Comparison of ENCODE assay signal across 8 cellular contexts in the genomic region with DNA sequence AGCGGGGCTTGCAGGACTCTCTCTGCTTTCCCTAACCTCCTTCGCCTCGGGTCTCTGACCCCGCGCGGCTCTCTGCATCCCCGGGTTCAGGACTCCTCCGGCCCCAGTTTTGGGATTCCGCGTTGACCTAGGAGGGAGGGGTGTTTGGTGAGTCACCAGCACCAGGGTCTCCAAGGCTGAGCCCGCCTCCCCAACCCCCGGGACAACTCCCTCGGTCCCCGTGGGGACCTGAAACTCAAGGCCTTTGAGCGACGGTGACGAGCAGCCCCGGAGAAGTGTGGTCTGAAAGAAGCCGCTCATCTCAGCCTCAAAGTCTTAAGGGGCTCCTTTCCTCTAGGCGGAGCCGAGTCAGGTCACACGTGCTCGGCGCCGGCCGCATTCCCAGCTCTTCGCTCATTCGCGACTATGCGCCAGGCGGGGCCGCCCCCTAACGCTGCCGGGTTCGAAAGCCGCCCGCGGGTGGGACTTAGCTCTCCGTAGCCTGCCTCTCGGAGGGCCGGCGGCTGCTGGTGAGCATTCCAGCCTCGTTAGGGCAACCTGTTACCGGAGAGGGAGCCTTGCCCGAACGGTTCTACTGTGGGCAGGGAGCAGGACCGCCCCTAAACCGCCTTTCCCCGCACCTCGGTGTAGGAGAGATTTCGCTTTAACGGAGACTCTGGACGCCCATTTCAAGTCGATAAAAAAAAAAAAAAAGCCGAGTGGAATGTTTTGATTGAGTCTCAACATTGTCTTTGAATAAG. TPM values are rescaled to one million over a fixed set of nuclear protein-coding genes. Genes with fewer than 3 reads are reported as not detected.
DNase-seq lines count a peak whose midpoint lies in the region; ATAC-seq, FAIRE-seq and TF ChIP-seq lines count a peak whose summit lies in the region.

No MANE protein-coding gene starts in this region.

- no peak for TF ChIP-seq POLR2A in endothelial cell of umbilical vein (IDR thresholded peaks at IDR 0.05; ENCODE audit: low read depth, low read length)

- H3K36me3 ChIP-seq in NT2/D1 (ENCODE audit: insufficient read depth, insufficient read length, low read length), result no peaks in the 10 kb centered on the region
- no peaks in the 10 kb centered on the region for H3K36me3 ChIP-seq in endothelial cell of umbilical vein (ENCODE audit: control insufficient read depth in 2 of 2, extremely low read depth in 1 of 2, insufficient read depth in 2 of 2, low read length in 2 of 2)

- peak; percentile 42 for DNase-seq in D341Med (ENCODE audit: low spot score)
- DNase-seq in NT2/D1 (ENCODE audit: low read depth, low spot score), result no peak
- peak; percentile 38 for DNase-seq in endothelial cell of umbilical vein (ENCODE audit: low read depth, low spot score)
- DNase-seq in nephron progenitor cell, result peak; percentile 76
- no peak for DNase-seq in anterior cingulate cortex (lab: John Stamatoyannopoulos, UW)
- no peak for DNase-seq in nucleus accumbens (lab: John Stamatoyannopoulos, UW)

- peak overlapping the region; percentile 10 for H2AFZ ChIP-seq in endothelial cell of umbilical vein (ENCODE audit: low read depth, low read length)

- no peaks in the 10 kb centered on the region for H3K36me3 Mint-ChIP-seq in nephron progenitor cell (ENCODE audit: low read depth)

- no peaks in the 10 kb centered on the region for H4K20me1 ChIP-seq in endothelial cell of umbilical vein (replicated peaks; ENCODE audit: control insufficient read depth, extremely low read depth, insufficient read depth, low read length)

- ATAC-seq in GM21447 (IDR thresholded peaks at IDR 0.05; ENCODE audit: unreplicated experiment) (peak; percentile 44), GM19467 (IDR thresholded peaks at IDR 0.05; ENCODE audit: unreplicated experiment) (no peak)

- peak; percentile 64 for FAIRE-seq in endothelial cell of umbilical vein (lab: Jason Lieb, UNC)

- TF ChIP-seq CTCF in endothelial cell of umbilical vein (IDR thresholded peaks at IDR 0.05; ENCODE audit: extremely low read depth in 1 of 2, insufficient read depth in 1 of 2, low read depth in 1 of 2, low read length in 2 of 2) (no peak), nephron progenitor cell (IDR thresholded peaks at IDR 0.05) (no peak)

- dilution Hi-C loops in endothelial cell of umbilical vein (cut with MboI; ENCODE audit: extremely low pct_ligation_motif_present, low sequenced_read_pairs), result no loop called here

- peaks cover 11% of the 10 kb centered on the region for H3K4me1 ChIP-seq in NT2/D1 (ENCODE audit: insufficient read depth, insufficient read length)
- no peaks in the 10 kb centered on the region for H3K4me1 ChIP-seq in endothelial cell of umbilical vein (ENCODE audit: control insufficient read depth, extremely low read depth, insufficient read depth, low read length)

- CTCF ChIA-PET in endothelial cell of umbilical vein (lab: Charles Lee), result interaction anchor here (1.0 to 1.5 kb wide), 4 partner anchors 9 to 178 kb away, joined by 3 to 7 read pairs (median 4); no protein-coding TSS in a partner anchor

- peak overlapping the region; percentile 24 for H3K4me3 ChIP-seq in NT2/D1 (ENCODE audit: insufficient read length, low read depth)
- no peak overlapping the region for H3K4me3 ChIP-seq in endothelial cell of umbilical vein (replicated peaks in 1 of 3; ENCODE audit: insufficient read depth in 1 of 3, low read depth in 1 of 3, low read length in 3 of 3)

- H3K27me3 ChIP-seq in NT2/D1 (ENCODE audit: insufficient read depth, insufficient read length), result peaks cover 100% of the 10 kb centered on the region
- peaks cover 79 to 100% of the 10 kb centered on the region in 2 experiments for H3K27me3 ChIP-seq in endothelial cell of umbilical vein (ENCODE audit: control insufficient read depth in 2 of 2, insufficient read depth in 2 of 2, low read length in 2 of 2)

- no peaks in the 10 kb centered on the region for H3K9me3 Mint-ChIP-seq in nephron progenitor cell

- intact Hi-C loops in endothelial cell of umbilical vein (cut with micrococcal nuclease), result loop anchor here (1.0 to 10.0 kb wide), 4 partner anchors 14 to 861 kb away; a partner anchor contains a TSS

- H3K9me3 ChIP-seq in NT2/D1 (ENCODE audit: insufficient read depth, low read length) (no peaks in the 10 kb centered on the region), endothelial cell of umbilical vein (replicated peaks; ENCODE audit: control insufficient read depth, insufficient read depth, low read length) (no peaks in the 10 kb centered on the region)

- POLR2A ChIA-PET in endothelial cell of umbilical vein (lab: Charles Lee), result interaction anchor here (0.6 kb wide), 1 partner anchor 32 kb away, joined by 11 read pairs; no protein-coding TSS in a partner anchor

- H3K27me3 Mint-ChIP-seq in nephron progenitor cell (ENCODE audit: low read depth, poor library complexity), result peaks cover 100% of the 10 kb centered on the region

- H3K4me3 Mint-ChIP-seq in nephron progenitor cell, result peak overlapping the region; percentile 74

- peak overlapping the region; percentile 6 for H3K4me2 ChIP-seq in endothelial cell of umbilical vein (ENCODE audit: insufficient read depth, low read length)

- H3K79me2 ChIP-seq in endothelial cell of umbilical vein (ENCODE audit: control insufficient read depth, insufficient read depth, low read length), result no peaks in the 10 kb centered on the region

- H3K9ac ChIP-seq in NT2/D1 (ENCODE audit: insufficient read length, low read depth) (no peak overlapping the region), endothelial cell of umbilical vein (replicated peaks; ENCODE audit: extremely low read depth, insufficient read depth, low read length) (no peak overlapping the region)

- H3K9me1 ChIP-seq in endothelial cell of umbilical vein (replicated peaks; ENCODE audit: control insufficient read depth, extremely low read depth, insufficient read depth, low read length), result no peaks in the 10 kb centered on the region

- H3K27ac ChIP-seq in endothelial cell of umbilical vein (ENCODE audit: insufficient read depth, low read depth, low read length), result no peak overlapping the region

- no TSS peak for BruUV-seq in endothelial cell of umbilical vein (replicated peaks; lab: Mats Ljungman, UMichigan)

- no peak overlapping the region for H3K27ac Mint-ChIP-seq in nephron progenitor cell

- H3K4me1 Mint-ChIP-seq in nephron progenitor cell, result peaks cover 38% of the 10 kb centered on the region

TF ChIP-seq in endothelial cell of umbilical vein, 7 proteins besides CTCF, POLR2A, EP300 and RAD21:
- TF ChIP-seq FOS (IDR thresholded peaks at IDR 0.05; ENCODE audit: borderline replicate concordance, insufficient read depth, low read length) (no peak), EZH2 (IDR thresholded peaks at IDR 0.05; ENCODE audit: borderline replicate concordance, low read depth, low read length, severe bottlenecking) (peak; percentile 68)

RNA-seq across cellular contexts. Expression of a gene that starts 3.0 kb away (rescaled TPM):
- total RNA-seq in endothelial cell of umbilical vein, result not detected in 2 replicates
- not detected in 2 replicates for polyA plus RNA-seq in endothelial cell of umbilical vein
- polyA plus RNA-seq in endothelial cell of umbilical vein (2011; cell fraction: cytosol; rRNA removed), result not detected in 2 replicates
- polyA plus RNA-seq in endothelial cell of umbilical vein (2011; cell fraction: nucleus; rRNA removed), result not detected in 2 replicates
- polyA plus RNA-seq in endothelial cell of umbilical vein (2012), result not detected in 2 replicates
- not detected in 2 replicates for polyA minus RNA-seq in endothelial cell of umbilical vein
- not detected for polyA minus RNA-seq in endothelial cell of umbilical vein (2011; cell fraction: cytosol; rRNA and poly(A)+ RNA removed)
- polyA minus RNA-seq in endothelial cell of umbilical vein (2011; cell fraction: nucleus; rRNA and poly(A)+ RNA removed), result not detected in 2 replicates

RNA-seq across cellular contexts. Expression of a gene that starts 35.1 kb away (rescaled TPM):
- total RNA-seq in endothelial cell of umbilical vein, result 53.1 and 53.5 TPM in 2 replicates
- polyA plus RNA-seq in endothelial cell of umbilical vein, result 13.0 and 18.2 TPM in 2 replicates
- polyA plus RNA-seq in endothelial cell of umbilical vein (2011; cell fraction: cytosol; rRNA removed), result 25.9 and 29.7 TPM in 2 replicates
- 42.7 and 58.9 TPM in 2 replicates for polyA plus RNA-seq in endothelial cell of umbilical vein (2011; cell fraction: nucleus; rRNA removed)
- 27.1 and 46.4 TPM in 2 replicates for polyA plus RNA-seq in endothelial cell of umbilical vein (2012)
- polyA minus RNA-seq in endothelial cell of umbilical vein, result 52.7 and 60.8 TPM in 2 replicates
- polyA minus RNA-seq in endothelial cell of umbilical vein (2011; cell fraction: cytosol; rRNA and poly(A)+ RNA removed), result 48.6 TPM
- polyA minus RNA-seq in endothelial cell of umbilical vein (2011; cell fraction: nucleus; rRNA and poly(A)+ RNA removed), result 28.7 and 43.1 TPM in 2 replicates

Comparison
In these comparisons a context has a peak if more than half of its experiments do, and no peak if none do; other contexts are left out.
1. DNase-seq: peak in D341Med (single experiment), endothelial cell of umbilical vein (single experiment) and nephron progenitor cell (single experiment); none in NT2/D1 (single experiment), anterior cingulate cortex (0 of 58) and nucleus accumbens (0 of 56).